17 cellular contexts compared by ENCODE assay signal in genomic region chr11:84117394-84117793, GRCh38.
"Had no signal": no experiment of that assay in that cellular context is flagged by ENCODE, and none has a peak within 500 bp of the region (broad histone marks: within the 10 kb centered on the region; RNA-seq: fewer than 3 reads in every experiment).

No MANE protein-coding gene starts in this region.

- DNase-seq: activated CD4-positive, alpha-beta T cell treated with anti-CD3 and anti-CD28 coated beads for 1 hour; activated CD4-positive, alpha-beta T cell treated with anti-CD3 and anti-CD28 coated beads, Interleukin-2, amount 50 U/mL, for 48 hours; activated CD8-positive, alpha-beta memory T cell treated with anti-CD3 and anti-CD28 coated beads, Interleukin-2, amount 10 ng/mL, durations not matched to agents 7 days and 5 days; activated naive CD4-positive, alpha-beta T cell treated with anti-CD3 and anti-CD28 coated beads for 36 hours; activated naive CD8-positive, alpha-beta T cell treated with anti-CD3 and anti-CD28 coated beads, Interleukin-2, amount 50 U/mL, for 24 hours; activated T-cell treated with anti-CD3 and anti-CD28 coated beads, Interleukin-2, amount 50 U/mL, for 1 hour; body of pancreas; cerebellar nuclear complex; effector memory CD4-positive, alpha-beta T cell; mucosa of descending colon; natural killer cell; stimulated activated CD4-positive, alpha-beta T cell treated with anti-CD3 and anti-CD28 coated beads, Interleukin-12 subunit alpha, Interleukin-12 subunit beta, amount 100 ng/mL, for 4 hours; stimulated activated CD4-positive, alpha-beta T cell treated with anti-CD3 and anti-CD28 coated beads, Interleukin-2, amount 100 ng/mL, for 24 hours; thyroid gland had no signal

- ATAC-seq: activated CD8-positive, alpha-beta memory T cell treated with anti-CD3 and anti-CD28 coated beads, Interleukin-2, amount 10 ng/mL, durations not matched to agents 7 days and 5 days; activated naive CD8-positive, alpha-beta T cell treated with anti-CD3 and anti-CD28 coated beads, Interleukin-2, amount 50 U/mL, for 24 hours; body of pancreas; left lobe of liver; mucosa of descending colon; natural killer cell; stimulated activated effector memory CD8-positive, alpha-beta T cell treated with anti-CD3 and anti-CD28 coated beads, Interleukin-12 subunit alpha, Interleukin-12 subunit beta, amount 100 ng/mL, for 72 hours had no signal

- H3K27me3 ChIP-seq: body of pancreas, neutrophil, thyroid gland had no signal

- H3K36me3 ChIP-seq: neutrophil, thyroid gland had no signal

- H3K4me1 ChIP-seq: body of pancreas, thyroid gland had no signal

- H3K4me3 ChIP-seq: body of pancreas, mucosa of descending colon, thyroid gland had no signal

- H3K27ac ChIP-seq: body of pancreas, neutrophil, thyroid gland had no signal

- H3K9me3 ChIP-seq: body of pancreas, neutrophil, thyroid gland had no signal
